ENCODE assay signal across 13 cellular contexts in the genomic region with DNA sequence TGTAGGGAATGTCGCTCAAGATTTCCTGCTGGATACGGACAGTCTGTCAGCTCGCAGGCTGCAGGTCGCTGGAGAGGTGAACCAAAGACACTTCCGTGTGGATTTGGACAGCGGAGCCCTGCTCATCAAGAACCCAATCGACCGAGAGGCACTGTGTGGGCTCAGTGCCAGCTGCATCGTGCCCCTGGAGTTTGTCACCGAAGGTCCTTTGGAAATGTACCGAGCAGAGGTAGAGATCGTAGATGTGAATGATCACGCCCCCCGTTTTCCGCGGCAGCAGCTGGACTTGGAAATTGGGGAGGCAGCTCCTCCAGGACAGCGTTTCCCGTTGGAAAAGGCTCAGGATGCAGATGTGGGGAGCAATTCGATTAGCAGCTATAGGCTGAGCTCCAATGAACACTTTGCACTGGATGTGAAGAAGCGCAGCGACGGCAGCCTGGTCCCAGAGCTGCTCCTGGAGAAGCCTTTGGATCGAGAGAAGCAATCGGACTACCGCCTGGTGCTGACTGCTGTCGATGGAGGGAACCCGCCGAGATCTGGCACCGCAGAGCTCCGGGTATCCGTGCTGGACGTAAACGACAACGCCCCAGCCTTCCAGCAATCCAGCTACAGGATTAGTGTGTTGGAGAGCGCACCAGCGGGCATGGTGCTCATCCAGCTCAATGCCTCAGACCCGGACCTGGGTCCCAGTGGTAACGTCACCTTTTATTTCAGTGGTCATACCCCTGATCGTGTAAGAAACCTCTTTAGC. TPM values are rescaled to one million over a fixed set of nuclear protein-coding genes. Genes with fewer than 3 reads are reported as not detected.
DNase-seq lines count a peak whose midpoint lies in the region; ATAC-seq, FAIRE-seq and TF ChIP-seq lines count a peak whose summit lies in the region.
"Had no signal": no experiment of that assay in that cellular context is flagged by ENCODE, and none has a peak within 500 bp of the region (broad histone marks: within the 10 kb centered on the region; RNA-seq: fewer than 3 reads in every experiment).

No MANE protein-coding gene starts in this region.

- no peaks in the 10 kb centered on the region for H3K9me3 Mint-ChIP-seq in osteocyte (ENCODE audit: unreplicated experiment)

- H3K9me3 ChIP-seq in NT2/D1 (ENCODE audit: insufficient read depth, low read length) (no peaks in the 10 kb centered on the region; the same call in 1 of the 2 replicates), fibroblast of lung (ENCODE audit: control insufficient read depth, insufficient read depth, low read depth, low read length) (no peaks in the 10 kb centered on the region)

- no peak overlapping the region for H2AFZ ChIP-seq in fibroblast of lung (ENCODE audit: low read length)

- H3K4me1 ChIP-seq in NT2/D1 (ENCODE audit: insufficient read depth, insufficient read length) (peaks cover 3% of the 10 kb centered on the region), fibroblast of lung (ENCODE audit: control insufficient read depth, extremely low read depth, insufficient read depth, low read length) (peaks cover 23% of the 10 kb centered on the region)

- peaks cover 31% of the 10 kb centered on the region for H3K4me1 Mint-ChIP-seq in osteocyte (ENCODE audit: unreplicated experiment)

- H3K27ac ChIP-seq in fibroblast of lung (ENCODE audit: insufficient read depth, low read length), result no peak overlapping the region
- H3K27ac ChIP-seq: SJSA1 had no signal

- TF ChIP-seq CTCF in fibroblast of lung (conservative IDR thresholded peaks at IDR 0.05 in 1 of 2, IDR thresholded peaks at IDR 0.05 in 1 of 2; ENCODE audit: low read depth in 1 of 2, low read length in 2 of 2) (no peak), osteocyte (IDR thresholded peaks at IDR 0.05) (no peak)

- H3K36me3 ChIP-seq in NT2/D1 (ENCODE audit: insufficient read depth, insufficient read length, low read length), result peaks cover 14% of the 10 kb centered on the region
- H3K36me3 ChIP-seq in fibroblast of lung (ENCODE audit: control insufficient read depth, insufficient read depth, low read length), result peaks cover 11% of the 10 kb centered on the region

- peak overlapping the region; percentile 74 for H3K9ac ChIP-seq in NT2/D1 (ENCODE audit: insufficient read length, low read depth)
- H3K9ac ChIP-seq in fibroblast of lung (ENCODE audit: insufficient read depth, low read length), result no peak overlapping the region

- TF ChIP-seq POLR2A in H54 (IDR thresholded peaks at IDR 0.05; ENCODE audit: low read depth, low read length), result no peak

- H3K4me2 ChIP-seq in fibroblast of lung (ENCODE audit: extremely low read depth, insufficient read depth, low read length), result peak overlapping the region; percentile 79

- DNase-seq in NT2/D1 (ENCODE audit: low read depth, low spot score) (no peak), fibroblast of lung (ENCODE audit: low read depth in 2 of 2) (no peak), osteocyte (ENCODE audit: extremely low spot score, unreplicated experiment) (no peak), H54 (ENCODE audit: insufficient read length, low spot score) (no peak), germinal center (ENCODE audit: low spot score) (no peak), NCI-H1105 treated with DMSO at 0.1 percent for 48 hours (lab: John Stamatoyannopoulos, UW) (no peak)
- DNase-seq: activated effector memory CD4-positive, alpha-beta T cell treated with anti-CD3 and anti-CD28 coated beads, Interleukin-2, amount 50 U/mL, for 16 hours; HCEC 1CT; KG1; stimulated activated CD4-positive, alpha-beta T cell treated with anti-CD3 and anti-CD28 coated beads, Interleukin-2, amount 100 ng/mL, for 48 hours had no signal

- H3K79me2 ChIP-seq in fibroblast of lung (ENCODE audit: control insufficient read depth, insufficient read depth, low read length), result peaks cover 44% of the 10 kb centered on the region

- H3K27ac Mint-ChIP-seq in osteocyte (ENCODE audit: unreplicated experiment), result no peak overlapping the region

- H3K27me3 Mint-ChIP-seq in osteocyte (ENCODE audit: unreplicated experiment), result no peaks in the 10 kb centered on the region

- H3K4me3 ChIP-seq in NT2/D1 (ENCODE audit: insufficient read length, low read depth), result peak overlapping the region; percentile 38
- H3K4me3 ChIP-seq in fibroblast of lung (replicated peaks in 1 of 4; ENCODE audit: control extremely low read depth in 1 of 4, insufficient read depth in 1 of 4, low read depth in 3 of 4, low read length in 4 of 4), result peak overlapping the region in 2 of 4 experiments; percentile 35 to 46
- H3K4me3 ChIP-seq: SJSA1 had no signal

- peak; percentile 11 for ATAC-seq in GM21723 (IDR thresholded peaks at IDR 0.05; ENCODE audit: unreplicated experiment)
- ATAC-seq in HG02623 (IDR thresholded peaks at IDR 0.05; ENCODE audit: unreplicated experiment), result no peak

- peak overlapping the region; percentile 72 for H3K4me3 Mint-ChIP-seq in osteocyte (ENCODE audit: unreplicated experiment)

- H4K20me1 ChIP-seq in fibroblast of lung (ENCODE audit: control insufficient read depth, extremely low read depth, insufficient read depth, low read length), result no peaks in the 10 kb centered on the region

- H3K36me3 Mint-ChIP-seq in osteocyte (ENCODE audit: unreplicated experiment), result peaks cover 26% of the 10 kb centered on the region

- no peak for FAIRE-seq in H54 (lab: Jason Lieb, UNC)

- peaks cover 29% of the 10 kb centered on the region for H3K27me3 ChIP-seq in NT2/D1 (ENCODE audit: insufficient read depth, insufficient read length)
- H3K27me3 ChIP-seq in fibroblast of lung (ENCODE audit: control insufficient read depth, insufficient read depth, low read length), result no peaks in the 10 kb centered on the region
- H3K27me3 ChIP-seq: SJSA1 had no signal

RNA-seq across cellular contexts. Expression of gene PCDHGC4, which starts 0.7 kb away (rescaled TPM):
- 1.5 and 3.0 TPM in 2 replicates for total RNA-seq in fibroblast of lung
- 0.48 and 0.76 TPM in 2 replicates for polyA plus RNA-seq in fibroblast of lung
- 0.41 and 0.48 TPM in 2 replicates for polyA plus RNA-seq in fibroblast of lung (2012)
- polyA minus RNA-seq in fibroblast of lung (ENCODE audit: low replicate concordance), result 5.7 and 7.8 TPM in 2 replicates
- total RNA-seq in osteocyte, result 2.8 and 3.7 TPM in 2 replicates

RNA-seq across cellular contexts. Expression of gene PCDHGC5, which starts 3.4 kb away (rescaled TPM):
- total RNA-seq in fibroblast of lung (1.3 and 2.6 TPM in 2 replicates), osteocyte (1.4 and 1.9 TPM in 2 replicates)
- 0.97 and 1.1 TPM in 2 replicates for polyA plus RNA-seq in fibroblast of lung
- polyA plus RNA-seq in fibroblast of lung (2012), result 0.82 and 1.0 TPM in 2 replicates
- polyA minus RNA-seq in fibroblast of lung (ENCODE audit: low replicate concordance), result 5.9 and 6.7 TPM in 2 replicates

RNA-seq across cellular contexts. Expression of gene PCDHGC3, which starts 9.7 kb away (rescaled TPM):
- total RNA-seq in fibroblast of lung (59.0 and 63.4 TPM in 2 replicates), osteocyte (92.4 and 99.9 TPM in 2 replicates)
- polyA plus RNA-seq in fibroblast of lung, result 106 and 109 TPM in 2 replicates
- 155 and 185 TPM in 2 replicates for polyA plus RNA-seq in fibroblast of lung (2012)
- polyA minus RNA-seq in fibroblast of lung (ENCODE audit: low replicate concordance), result 188 and 308 TPM in 2 replicates

RNA-seq across cellular contexts. Expression of gene PCDHGA12, which starts 55.2 kb away (rescaled TPM):
- total RNA-seq in fibroblast of lung (9.2 and 13.7 TPM in 2 replicates), osteocyte (2.0 and 2.1 TPM in 2 replicates)
- polyA plus RNA-seq in fibroblast of lung, result 11.9 and 14.1 TPM in 2 replicates
- polyA plus RNA-seq in fibroblast of lung (2012), result 18.6 and 21.1 TPM in 2 replicates
- polyA minus RNA-seq in fibroblast of lung (ENCODE audit: low replicate concordance), result 16.6 and 20.2 TPM in 2 replicates
